In the genomic region with DNA sequence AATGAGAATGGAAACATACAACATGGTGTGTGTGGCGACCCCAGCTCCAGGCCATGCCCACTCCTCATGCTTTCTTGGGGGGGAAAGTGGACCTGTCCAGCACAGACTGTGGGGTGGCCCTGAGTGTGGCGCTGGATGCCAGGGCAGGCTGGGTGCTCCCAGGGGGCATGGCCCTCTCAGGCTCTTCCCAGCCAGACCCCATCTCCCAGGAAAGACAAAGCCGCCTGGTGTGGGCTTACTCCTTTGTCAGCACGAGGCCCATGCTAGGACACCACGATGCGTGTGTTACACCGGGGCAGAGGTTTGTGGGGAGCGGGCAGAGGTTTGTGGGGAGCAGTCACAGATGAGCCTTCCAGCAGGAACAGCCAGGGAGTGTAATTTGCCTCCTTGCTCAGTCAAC, we compare ENCODE assay signal across 21 cellular contexts.
DNase-seq lines count a peak whose midpoint lies in the region; ATAC-seq and TF ChIP-seq lines count a peak whose summit lies in the region.
"Had no signal": no experiment of that assay in that cellular context is flagged by ENCODE, and none has a peak within 500 bp of the region (broad histone marks: within the 10 kb centered on the region; RNA-seq: fewer than 3 reads in every experiment).

No MANE protein-coding gene starts in this region.

- H2BK5ac ChIP-seq in IMR-90 (ENCODE audit: low read depth, low read length, poor library complexity, severe bottlenecking) (no peak overlapping the region), trophoblast cell (ENCODE audit: low read depth, low read length, poor library complexity) (no peak overlapping the region)

- in situ Hi-C loops in IMR-90 (cut with MboI; ENCODE audit: low sequenced_read_pairs), result no loop called here

- H3K4me2 ChIP-seq in IMR-90 (ENCODE audit: low read depth, low read length) (no peak overlapping the region), trophoblast cell (ENCODE audit: low read length) (no peak overlapping the region)

- H3K9me3 Mint-ChIP-seq in activated T-helper 17 cell treated with anti-CD3 and anti-CD28 coated beads, Interleukin-2, amount 50 U/mL, for 72 hours, result no peaks in the 10 kb centered on the region

- no peak for ATAC-seq in IMR-90 (ENCODE audit: low read depth)
- ATAC-seq in right cardiac atrium, result no peak
- ATAC-seq in sciatic nerve, result no peak
- no peak for ATAC-seq in activated T-helper 17 cell treated with anti-CD3 and anti-CD28 coated beads, Interleukin-2, amount 50 U/mL, for 72 hours (replicated peaks)
- ATAC-seq: HepG2, PC-3 had no signal

- H3K4me1 Mint-ChIP-seq in activated T-helper 17 cell treated with anti-CD3 and anti-CD28 coated beads, Interleukin-2, amount 50 U/mL, for 72 hours, result no peaks in the 10 kb centered on the region

- no peaks in the 10 kb centered on the region for H3K79me2 ChIP-seq in trophoblast cell (ENCODE audit: control insufficient read depth, insufficient read depth, low read length, poor library complexity)

- H3K9me3 ChIP-seq in IMR-90 (ENCODE audit: control insufficient read depth, insufficient read depth, low read length), result no peaks in the 10 kb centered on the region
- no peaks in the 10 kb centered on the region for H3K9me3 ChIP-seq in SJSA1 (replicated peaks)
- no peaks in the 10 kb centered on the region for H3K9me3 ChIP-seq in right cardiac atrium (ENCODE audit: control insufficient read depth, low read length)
- H3K9me3 ChIP-seq in trophoblast cell (ENCODE audit: insufficient read depth, low read depth, low read length), result no peaks in the 10 kb centered on the region
- H3K9me3 ChIP-seq: SJCRH30 had no signal

- intact Hi-C loops in IMR-90 (cut with micrococcal nuclease) (no loop called here), right cardiac atrium (cut with DNase I) (no loop called here), sciatic nerve (cut with DNase I) (no loop called here)

- 0 out of 3 replicates have a peak overlapping the region, but pooled peaks have one; percentile 51 for H2BK15ac ChIP-seq in IMR-90 (ENCODE audit: low read depth, low read length)

- peaks cover 11% of the 10 kb centered on the region for H3K4me1 ChIP-seq in IMR-90 (ENCODE audit: control insufficient read depth, insufficient read depth, low read length)
- peaks cover 76% of the 10 kb centered on the region for H3K4me1 ChIP-seq in SJSA1 (replicated peaks)
- peaks cover 27% of the 10 kb centered on the region for H3K4me1 ChIP-seq in right cardiac atrium (ENCODE audit: control insufficient read depth, insufficient read depth, low read length)
- H3K4me1 ChIP-seq in trophoblast cell (ENCODE audit: control insufficient read depth in 1 of 2, insufficient read depth in 2 of 2, low read length in 2 of 2), result peaks cover 1 to 10% of the 10 kb centered on the region in 2 experiments

- no peak overlapping the region for H2AK9ac ChIP-seq in IMR-90 (replicated peaks; ENCODE audit: low read depth, low read length, poor library complexity)

- no peak overlapping the region for H3K27ac Mint-ChIP-seq in activated T-helper 17 cell treated with anti-CD3 and anti-CD28 coated beads, Interleukin-2, amount 50 U/mL, for 72 hours

- no peak overlapping the region for H2BK12ac ChIP-seq in trophoblast cell (ENCODE audit: low read length)

- DNase-seq in IMR-90 (no peak), SJSA1 (ENCODE audit: low read depth in 1 of 2, low spot score in 2 of 2) (no peak), right cardiac atrium (peak in 1 of 3 donors; percentile 45), sciatic nerve (ENCODE audit: low spot score) (peak; percentile 50), trophoblast cell (no peak), NOMO-1 (lab: John Stamatoyannopoulos, UW; ENCODE audit: unreplicated experiment in 2 of 2) (no peak)
- DNase-seq in activated CD4-positive, alpha-beta T cell treated with anti-CD3 and anti-CD28 coated beads for 1 hour, result no peak
- DNase-seq: ACHN, C1 segment of cervical spinal cord, DMS79, KG1, MV-4-11, NCI-H187, NCI-H2107, NCI-H524, NCI-H82, PC-3, RPMI8226, SJCRH30 had no signal

- no TSS peak for BruUV-seq in IMR-90 (replicated peaks; lab: Mats Ljungman, UMichigan)

- H3K4me3 Mint-ChIP-seq in activated T-helper 17 cell treated with anti-CD3 and anti-CD28 coated beads, Interleukin-2, amount 50 U/mL, for 72 hours, result no peak overlapping the region

- no peak for TF ChIP-seq CTCF in IMR-90 (conservative IDR thresholded peaks at IDR 0.05; ENCODE audit: low read depth, low read length)

- no peak overlapping the region for H3K56ac ChIP-seq in IMR-90 (ENCODE audit: extremely low read depth, insufficient read depth, low read length)

- H4K91ac ChIP-seq in IMR-90 (ENCODE audit: insufficient read depth, low read depth, low read length) (peak overlapping the region; percentile 2; the same call in 1 of the 2 replicates), trophoblast cell (ENCODE audit: low read depth, low read length) (no peak overlapping the region)

- H4K12ac ChIP-seq in trophoblast cell (ENCODE audit: low read depth, low read length), result no peak overlapping the region

- H3K4me3 ChIP-seq in IMR-90 (ENCODE audit: insufficient read depth, low read depth, low read length) (no peak overlapping the region), SJSA1 (no peak overlapping the region), right cardiac atrium (ENCODE audit: low read length) (no peak overlapping the region), trophoblast cell (ENCODE audit: low read depth, low read length) (no peak overlapping the region)
- H3K4me3 ChIP-seq: SJCRH30 had no signal

- H2AK5ac ChIP-seq in IMR-90 (ENCODE audit: low read depth, low read length) (peak overlapping the region; percentile 44; the same call in 1 of the 2 replicates), trophoblast cell (ENCODE audit: low read length) (no peak overlapping the region)

- peaks cover 26 to 81% of the 10 kb centered on the region in 2 experiments for H3K79me1 ChIP-seq in IMR-90 (ENCODE audit: low read depth in 1 of 2, low read length in 2 of 2)
- peaks cover 4% of the 10 kb centered on the region for H3K79me1 ChIP-seq in trophoblast cell (ENCODE audit: low read length)

- dilution Hi-C loops in IMR-90 (cut with HindIII; ENCODE audit: low sequenced_read_pairs, unreplicated experiment), result no loop called here

- no peaks in the 10 kb centered on the region for H3K36me3 ChIP-seq in IMR-90 (ENCODE audit: control insufficient read depth, insufficient read depth, low read length)
- H3K36me3 ChIP-seq in SJSA1, result no peaks in the 10 kb centered on the region
- no peaks in the 10 kb centered on the region for H3K36me3 ChIP-seq in trophoblast cell (ENCODE audit: control insufficient read depth in 1 of 2, insufficient read depth in 2 of 2, low read length in 2 of 2)

- H3K9ac ChIP-seq in IMR-90 (ENCODE audit: low read depth, low read length) (no peak overlapping the region), trophoblast cell (ENCODE audit: low read length) (no peak overlapping the region)

- H3K27me3 ChIP-seq in IMR-90 (ENCODE audit: control insufficient read depth, insufficient read depth, low read length), result no peaks in the 10 kb centered on the region
- H3K27me3 ChIP-seq in SJSA1 (replicated peaks), result no peaks in the 10 kb centered on the region
- H3K27me3 ChIP-seq in right cardiac atrium (ENCODE audit: control insufficient read depth, insufficient read depth), result no peaks in the 10 kb centered on the region
- no peaks in the 10 kb centered on the region for H3K27me3 ChIP-seq in trophoblast cell (ENCODE audit: insufficient read depth, low read length)
- H3K27me3 ChIP-seq: SJCRH30 had no signal

- 100% methylated on average over 2 of the region's 8 CpGs; no CpG with 5 or more reads in 1 of the 2 experiments for WGBS in IMR-90 (ENCODE audit: extremely low coverage in 2 of 2, insufficient read length in 1 of 2), 2 experiments
- WGBS in right cardiac atrium, result 97% methylated on average over 8 of the region's 8 CpGs
- no CpG with 5 or more reads among the region's 8 CpGs for WGBS in trophoblast cell (ENCODE audit: extremely low coverage, insufficient coverage, insufficient read length)

- no peak overlapping the region for H3K18ac ChIP-seq in IMR-90 (ENCODE audit: low read depth, low read length)
- H3K18ac ChIP-seq in trophoblast cell (ENCODE audit: low read length), result no peak overlapping the region

- no peak for TF ChIP-seq POLR2A in IMR-90 (IDR thresholded peaks at IDR 0.05; ENCODE audit: low read depth, low read length)

- peaks cover 4% of the 10 kb centered on the region for H3K27me3 Mint-ChIP-seq in activated T-helper 17 cell treated with anti-CD3 and anti-CD28 coated beads, Interleukin-2, amount 50 U/mL, for 72 hours

- H4K5ac ChIP-seq in IMR-90 (ENCODE audit: low read depth, low read length), result no peak overlapping the region

- H3K9me1 ChIP-seq in IMR-90 (ENCODE audit: insufficient read depth, low read length), result peaks cover 31% of the 10 kb centered on the region

- H3K27ac ChIP-seq in IMR-90 (ENCODE audit: insufficient read depth, low read length), result no peak overlapping the region
- peak overlapping the region; percentile 81 for H3K27ac ChIP-seq in SJSA1
- H3K27ac ChIP-seq in right cardiac atrium (ENCODE audit: low read length), result peak overlapping the region; percentile 71
- no peak overlapping the region for H3K27ac ChIP-seq in trophoblast cell (ENCODE audit: low read depth, low read length)
- H3K27ac ChIP-seq: SJCRH30 had no signal

- H2BK20ac ChIP-seq in IMR-90 (ENCODE audit: low read depth, low read length), result no peak overlapping the region

- no peak overlapping the region for H2AFZ ChIP-seq in IMR-90 (replicated peaks; ENCODE audit: low read length, poor library complexity)
- no peak overlapping the region for H2AFZ ChIP-seq in trophoblast cell (ENCODE audit: insufficient read depth, low read length, poor library complexity)

- H4K20me1 ChIP-seq in IMR-90 (ENCODE audit: insufficient read depth, low read length), result no peaks in the 10 kb centered on the region

- POLR2A ChIA-PET in IMR-90 (lab: Charles Lee; ENCODE audit: unreplicated experiment), result no interaction called here

- no peak for TF ChIP-seq RAD21 in IMR-90 (IDR thresholded peaks at IDR 0.05; ENCODE audit: low read length)

- H2BK120ac ChIP-seq in IMR-90 (ENCODE audit: low read depth, low read length), result no peak overlapping the region; the same call in 1 of the 2 replicates
- no peak overlapping the region for H2BK120ac ChIP-seq in trophoblast cell (ENCODE audit: insufficient read depth, low read length, poor library complexity)

- H3K36me3 Mint-ChIP-seq in activated T-helper 17 cell treated with anti-CD3 and anti-CD28 coated beads, Interleukin-2, amount 50 U/mL, for 72 hours (ENCODE audit: low read depth), result no peaks in the 10 kb centered on the region

- H3K23ac ChIP-seq in IMR-90 (ENCODE audit: low read depth, low read length) (peak overlapping the region; percentile 10), trophoblast cell (ENCODE audit: low read length) (no peak overlapping the region)

- H3K4ac ChIP-seq in IMR-90 (ENCODE audit: low read depth, low read length) (no peak overlapping the region; the same call in 1 of the 2 replicates), trophoblast cell (ENCODE audit: low read depth, low read length) (no peak overlapping the region)

- CTCF ChIA-PET in IMR-90 (lab: Yijun Ruan, JAX), result no interaction called here

- H3K14ac ChIP-seq in IMR-90 (replicated peaks; ENCODE audit: low read depth, low read length) (0 out of 2 replicates have a peak overlapping the region, but pooled peaks have one; percentile 35), trophoblast cell (ENCODE audit: low read length) (no peak overlapping the region)

- H4K8ac ChIP-seq in IMR-90 (ENCODE audit: low read depth in 2 of 2, low read length in 2 of 2), result peak overlapping the region in 1 of 2 experiments; percentile 2; a peak in 1 of 4 replicates
- H4K8ac ChIP-seq in trophoblast cell (ENCODE audit: low read depth, low read length), result no peak overlapping the region

Comparison
In these comparisons a context has a peak if more than half of its experiments do, and no peak if none do; other contexts are left out.
1. H3K27ac ChIP-seq: peak in SJSA1 (single experiment) and right cardiac atrium (single experiment); none in IMR-90 (single experiment) and trophoblast cell (single experiment).